Comparison of ENCODE assay signal across 8 cellular contexts in genomic region chr18:35582899-35583558, GRCh38. TPM values are rescaled to one million over a fixed set of nuclear protein-coding genes. Genes with fewer than 3 reads are reported as not detected.
A peak's percentile ranks its signal among the peaks of the same experiment; 100 is the strongest.
DNase-seq lines count a peak whose midpoint lies in the region; TF ChIP-seq lines count a peak whose summit lies in the region.

No MANE protein-coding gene starts in this region.

- H4K20me1 ChIP-seq in MM.1S (ENCODE audit: insufficient read depth, low read length), result no peaks in the 10 kb centered on the region

- H3K36me3 ChIP-seq in neuron (ENCODE audit: insufficient read depth, low read length) (no peaks in the 10 kb centered on the region), MM.1S (replicated peaks; ENCODE audit: insufficient read depth, low read length) (no peaks in the 10 kb centered on the region)

- H3K4me3 ChIP-seq in neuron (ENCODE audit: low read length) (peak overlapping the region; percentile 92), MM.1S (ENCODE audit: low read length) (no peak overlapping the region)

- no peak overlapping the region for H2AFZ ChIP-seq in neuron (ENCODE audit: low read depth, low read length)
- H2AFZ ChIP-seq in MM.1S (ENCODE audit: low read length), result no peak overlapping the region

- H3K4me2 ChIP-seq in MM.1S (ENCODE audit: low read depth, low read length), result no peak overlapping the region

- H3K4me1 ChIP-seq in neuron (ENCODE audit: insufficient read depth, low read length), result peaks cover 13% of the 10 kb centered on the region
- 0 out of 2 replicates have a peak, but pooled peaks cover 7% of the 10 kb centered on the region for H3K4me1 ChIP-seq in MM.1S (ENCODE audit: low read length)

- H3K9me2 ChIP-seq in MM.1S (replicated peaks; ENCODE audit: insufficient read depth, low read length), result no peaks in the 10 kb centered on the region

- no peak for TF ChIP-seq CTCF in RWPE1 (conservative IDR thresholded peaks at IDR 0.05; ENCODE audit: low read depth)
- no peak for TF ChIP-seq CTCF in MM.1S (IDR thresholded peaks at IDR 0.05; ENCODE audit: low read length)

- H3K27me3 ChIP-seq in neuron (ENCODE audit: insufficient read depth, low read length), result no peaks in the 10 kb centered on the region
- H3K27me3 ChIP-seq in MM.1S (replicated peaks; ENCODE audit: insufficient read depth, low read length), result no peaks in the 10 kb centered on the region

- H3K27ac ChIP-seq in RWPE1, result no peak overlapping the region
- no peak overlapping the region for H3K27ac ChIP-seq in MM.1S (ENCODE audit: low read length)

- peaks cover 25% of the 10 kb centered on the region for H3K79me2 ChIP-seq in MM.1S (ENCODE audit: low read length)

- peak; percentile 49 for DNase-seq in DMS 273 (lab: John Stamatoyannopoulos, UW; ENCODE audit: unreplicated experiment)
- DNase-seq in DMS 273 treated with DMSO at 0.1 percent for 48 hours (lab: John Stamatoyannopoulos, UW), result no peak
- DNase-seq in NCI-H2227 (lab: John Stamatoyannopoulos, UW; ENCODE audit: unreplicated experiment), result peak; percentile 37
- DNase-seq in dermis blood vessel endothelial cell, result peak; percentile 36
- DNase-seq in cerebellum (ENCODE audit: low spot score), result no peak
- DNase-seq in RWPE1 (ENCODE audit: low spot score), result no peak
- no peak for DNase-seq in MM.1S

- H3F3A ChIP-seq in MM.1S (ENCODE audit: insufficient read depth, low read length), result peaks cover 7% of the 10 kb centered on the region; the same call in 1 of the 2 replicates

- POLR2A ChIA-PET in RWPE1 (lab: Yijun Ruan, JAX; ENCODE audit: low non-redundant PET), result no interaction called here

- CTCF ChIA-PET in RWPE1 (lab: Yijun Ruan, JAX), result no interaction called here

- no peak overlapping the region for H3K9ac ChIP-seq in MM.1S (ENCODE audit: low read length)

- H3K9me3 ChIP-seq in neuron (ENCODE audit: low read length) (peaks cover 12% of the 10 kb centered on the region), MM.1S (replicated peaks; ENCODE audit: insufficient read depth, low read length) (no peaks in the 10 kb centered on the region)

RNA-seq across cellular contexts. Expression of gene GALNT1, which starts 1.5 kb away (rescaled TPM):
- total RNA-seq in dermis blood vessel endothelial cell (317 and 436 TPM in 2 replicates), cerebellum (60.2 TPM)

Comparison
In these comparisons a context has a peak if more than half of its experiments do, and no peak if none do; other contexts are left out.
1. DNase-seq: peak in DMS 273 (single experiment), NCI-H2227 (single experiment) and dermis blood vessel endothelial cell (single experiment); none in DMS 273 treated with DMSO at 0.1 percent for 48 hours (single experiment), cerebellum (single experiment), RWPE1 (single experiment) and MM.1S (single experiment).